ENCODE assay signal across 1 cellular context in the genomic region with DNA sequence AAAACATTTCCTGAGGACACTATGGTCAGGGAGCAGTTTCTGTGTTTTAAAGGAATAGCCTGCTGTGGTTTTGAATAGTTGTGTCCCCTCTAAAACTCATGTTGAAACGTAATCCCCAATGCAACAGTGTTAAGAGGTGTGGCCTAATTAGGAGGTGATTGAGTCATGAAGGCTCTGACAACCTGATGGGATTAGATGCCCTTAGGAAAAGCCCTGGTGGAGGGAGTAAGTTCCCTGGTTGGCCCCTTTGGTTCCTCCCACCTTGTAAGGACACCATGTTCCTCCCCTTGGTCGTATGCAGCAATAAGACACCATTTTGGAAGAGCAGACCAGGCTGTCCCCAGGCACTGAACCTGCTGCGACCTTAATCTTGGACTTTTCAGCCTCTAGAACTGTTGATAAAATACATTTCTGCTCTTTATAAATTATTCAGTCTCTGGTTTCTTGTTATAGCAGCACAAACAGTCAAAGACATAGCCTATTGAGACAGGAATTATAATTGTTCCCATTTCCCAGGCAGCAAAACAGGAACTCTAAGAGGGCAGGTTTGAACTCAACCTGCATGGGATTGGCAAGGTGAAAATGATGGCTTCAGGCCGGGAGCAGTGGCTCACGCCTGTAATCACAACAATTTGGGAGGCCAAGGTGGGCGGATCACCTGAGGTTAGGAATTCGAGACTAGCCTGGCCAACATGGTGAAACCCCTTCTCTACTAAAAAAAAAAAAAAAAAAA.
TF ChIP-seq lines count a peak whose summit lies in the region.

No MANE protein-coding gene starts in this region.

TF ChIP-seq in A549, 52 proteins besides CTCF, POLR2A, EP300 and RAD21:
- TF ChIP-seq, protein P1, sequence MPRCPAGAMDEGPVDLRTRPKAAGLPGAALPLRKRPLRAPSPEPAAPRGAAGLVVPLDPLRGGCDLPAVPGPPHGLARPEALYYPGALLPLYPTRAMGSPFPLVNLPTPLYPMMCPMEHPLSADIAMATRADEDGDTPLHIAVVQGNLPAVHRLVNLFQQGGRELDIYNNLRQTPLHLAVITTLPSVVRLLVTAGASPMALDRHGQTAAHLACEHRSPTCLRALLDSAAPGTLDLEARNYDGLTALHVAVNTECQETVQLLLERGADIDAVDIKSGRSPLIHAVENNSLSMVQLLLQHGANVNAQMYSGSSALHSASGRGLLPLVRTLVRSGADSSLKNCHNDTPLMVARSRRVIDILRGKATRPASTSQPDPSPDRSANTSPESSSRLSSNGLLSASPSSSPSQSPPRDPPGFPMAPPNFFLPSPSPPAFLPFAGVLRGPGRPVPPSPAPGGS (IDR thresholded peaks at IDR 0.05) = no peak
- TF ChIP-seq HEYL (CRISPR knock-in tag; IDR thresholded peaks at IDR 0.05) (0 out of 2 replicates have a peak, but pooled peaks have one; percentile 65), HOXA7 (CRISPR knock-in tag; IDR thresholded peaks at IDR 0.05) (0 out of 2 replicates have a peak, but pooled peaks have one; percentile 51), CBX8 (IDR thresholded peaks at IDR 0.05) (no peak), POLR2AphosphoS2 (conservative IDR thresholded peaks at IDR 0.05; ENCODE audit: low read length) (no peak), MAZ (IDR thresholded peaks at IDR 0.05; ENCODE audit: borderline replicate concordance, low read depth, low read length) (no peak), KDM5A (IDR thresholded peaks at IDR 0.05) (no peak), HOXB13 (CRISPR knock-in tag; IDR thresholded peaks at IDR 0.05; ENCODE audit: low read depth) (peak; percentile 85), TFCP2L1 (CRISPR knock-in tag; IDR thresholded peaks at IDR 0.05) (no peak), CEBPB (IDR thresholded peaks at IDR 0.05) (0 out of 4 replicates have a peak, but pooled peaks of 1 of the 2 experiments have one; percentile 19), NFE2L2 (conservative IDR thresholded peaks at IDR 0.05; ENCODE audit: low read length) (no peak), GATA3 (IDR thresholded peaks at IDR 0.05; ENCODE audit: borderline replicate concordance) (no peak), FOXS1 (CRISPR knock-in tag; IDR thresholded peaks at IDR 0.05) (no peak), MAFK (IDR thresholded peaks at IDR 0.05; ENCODE audit: partially characterized antibody) (no peak), JUN (IDR thresholded peaks at IDR 0.05) (no peak), RNF2 (IDR thresholded peaks at IDR 0.05; ENCODE audit: borderline replicate concordance, low read depth) (no peak), FOSB (CRISPR knock-in tag; IDR thresholded peaks at IDR 0.05) (no peak), ZFP36 (IDR thresholded peaks at IDR 0.05; ENCODE audit: borderline replicate concordance, partially characterized antibody) (no peak), FOSL2 (IDR thresholded peaks at IDR 0.05) (no peak), FOSL2 (CRISPR knock-in tag; IDR thresholded peaks at IDR 0.05) (peak; percentile 30; the same call in 1 of the 2 replicates), ESRRA (IDR thresholded peaks at IDR 0.05; ENCODE audit: borderline replicate concordance, low read length) (no peak), CHD2 (IDR thresholded peaks at IDR 0.05; ENCODE audit: low read length, partially characterized antibody) (no peak), ZSCAN20 (CRISPR knock-in tag; IDR thresholded peaks at IDR 0.05) (no peak), ZC3H11A (IDR thresholded peaks at IDR 0.05) (no peak), RFX5 (IDR thresholded peaks at IDR 0.05) (no peak), NR3C1 (IDR thresholded peaks at IDR 0.05) (no peak), EHMT2 (IDR thresholded peaks at IDR 0.05; ENCODE audit: low read depth) (no peak), NPAS2 (CRISPR knock-in tag; IDR thresholded peaks at IDR 0.05; ENCODE audit: borderline replicate concordance) (no peak), RCOR1 (IDR thresholded peaks at IDR 0.05; ENCODE audit: low read depth, low read length) (no peak), BHLHE40 (IDR thresholded peaks at IDR 0.05; ENCODE audit: low read depth, low read length) (no peak)
- TF ChIP-seq, protein P2, sequence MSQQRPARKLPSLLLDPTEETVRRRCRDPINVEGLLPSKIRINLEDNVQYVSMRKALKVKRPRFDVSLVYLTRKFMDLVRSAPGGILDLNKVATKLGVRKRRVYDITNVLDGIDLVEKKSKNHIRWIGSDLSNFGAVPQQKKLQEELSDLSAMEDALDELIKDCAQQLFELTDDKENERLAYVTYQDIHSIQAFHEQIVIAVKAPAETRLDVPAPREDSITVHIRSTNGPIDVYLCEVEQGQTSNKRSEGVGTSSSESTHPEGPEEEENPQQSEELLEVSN (IDR thresholded peaks at IDR 0.05; ENCODE audit: borderline replicate concordance, low read depth) = no peak
- TF ChIP-seq, protein P3, sequence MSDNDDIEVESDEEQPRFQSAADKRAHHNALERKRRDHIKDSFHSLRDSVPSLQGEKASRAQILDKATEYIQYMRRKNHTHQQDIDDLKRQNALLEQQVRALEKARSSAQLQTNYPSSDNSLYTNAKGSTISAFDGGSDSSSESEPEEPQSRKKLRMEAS (IDR thresholded peaks at IDR 0.05) = no peak
- TF ChIP-seq, protein P4, sequence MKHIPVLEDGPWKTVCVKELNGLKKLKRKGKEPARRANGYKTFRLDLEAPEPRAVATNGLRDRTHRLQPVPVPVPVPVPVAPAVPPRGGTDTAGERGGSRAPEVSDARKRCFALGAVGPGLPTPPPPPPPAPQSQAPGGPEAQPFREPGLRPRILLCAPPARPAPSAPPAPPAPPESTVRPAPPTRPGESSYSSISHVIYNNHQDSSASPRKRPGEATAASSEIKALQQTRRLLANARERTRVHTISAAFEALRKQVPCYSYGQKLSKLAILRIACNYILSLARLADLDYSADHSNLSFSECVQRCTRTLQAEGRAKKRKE (CRISPR knock-in tag; IDR thresholded peaks at IDR 0.05; ENCODE audit: low read depth) = 0 out of 2 replicates have a peak, but pooled peaks have one; percentile 35
- TF ChIP-seq, protein P5, sequence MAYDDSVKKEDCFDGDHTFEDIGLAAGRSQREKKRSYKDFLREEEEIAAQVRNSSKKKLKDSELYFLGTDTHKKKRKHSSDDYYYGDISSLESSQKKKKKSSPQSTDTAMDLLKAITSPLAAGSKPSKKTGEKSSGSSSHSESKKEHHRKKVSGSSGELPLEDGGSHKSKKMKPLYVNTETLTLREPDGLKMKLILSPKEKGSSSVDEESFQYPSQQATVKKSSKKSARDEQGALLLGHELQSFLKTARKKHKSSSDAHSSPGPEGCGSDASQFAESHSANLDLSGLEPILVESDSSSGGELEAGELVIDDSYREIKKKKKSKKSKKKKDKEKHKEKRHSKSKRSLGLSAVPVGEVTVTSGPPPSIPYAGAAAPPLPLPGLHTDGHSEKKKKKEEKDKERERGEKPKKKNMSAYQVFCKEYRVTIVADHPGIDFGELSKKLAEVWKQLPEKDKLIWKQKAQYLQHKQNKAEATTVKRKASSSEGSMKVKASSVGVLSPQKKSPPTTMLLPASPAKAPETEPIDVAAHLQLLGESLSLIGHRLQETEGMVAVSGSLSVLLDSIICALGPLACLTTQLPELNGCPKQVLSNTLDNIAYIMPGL (CRISPR knock-in tag; IDR thresholded peaks at IDR 0.05; ENCODE audit: borderline replicate concordance) = 0 out of 2 replicates have a peak, but pooled peaks have one; percentile 40
- TF ChIP-seq, protein P6, sequence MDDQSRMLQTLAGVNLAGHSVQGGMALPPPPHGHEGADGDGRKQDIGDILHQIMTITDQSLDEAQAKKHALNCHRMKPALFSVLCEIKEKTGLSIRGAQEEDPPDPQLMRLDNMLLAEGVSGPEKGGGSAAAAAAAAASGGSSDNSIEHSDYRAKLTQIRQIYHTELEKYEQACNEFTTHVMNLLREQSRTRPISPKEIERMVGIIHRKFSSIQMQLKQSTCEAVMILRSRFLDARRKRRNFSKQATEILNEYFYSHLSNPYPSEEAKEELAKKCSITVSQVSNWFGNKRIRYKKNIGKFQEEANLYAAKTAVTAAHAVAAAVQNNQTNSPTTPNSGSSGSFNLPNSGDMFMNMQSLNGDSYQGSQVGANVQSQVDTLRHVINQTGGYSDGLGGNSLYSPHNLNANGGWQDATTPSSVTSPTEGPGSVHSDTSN (IDR thresholded peaks at IDR 0.05) = no peak
- TF ChIP-seq, protein P7, sequence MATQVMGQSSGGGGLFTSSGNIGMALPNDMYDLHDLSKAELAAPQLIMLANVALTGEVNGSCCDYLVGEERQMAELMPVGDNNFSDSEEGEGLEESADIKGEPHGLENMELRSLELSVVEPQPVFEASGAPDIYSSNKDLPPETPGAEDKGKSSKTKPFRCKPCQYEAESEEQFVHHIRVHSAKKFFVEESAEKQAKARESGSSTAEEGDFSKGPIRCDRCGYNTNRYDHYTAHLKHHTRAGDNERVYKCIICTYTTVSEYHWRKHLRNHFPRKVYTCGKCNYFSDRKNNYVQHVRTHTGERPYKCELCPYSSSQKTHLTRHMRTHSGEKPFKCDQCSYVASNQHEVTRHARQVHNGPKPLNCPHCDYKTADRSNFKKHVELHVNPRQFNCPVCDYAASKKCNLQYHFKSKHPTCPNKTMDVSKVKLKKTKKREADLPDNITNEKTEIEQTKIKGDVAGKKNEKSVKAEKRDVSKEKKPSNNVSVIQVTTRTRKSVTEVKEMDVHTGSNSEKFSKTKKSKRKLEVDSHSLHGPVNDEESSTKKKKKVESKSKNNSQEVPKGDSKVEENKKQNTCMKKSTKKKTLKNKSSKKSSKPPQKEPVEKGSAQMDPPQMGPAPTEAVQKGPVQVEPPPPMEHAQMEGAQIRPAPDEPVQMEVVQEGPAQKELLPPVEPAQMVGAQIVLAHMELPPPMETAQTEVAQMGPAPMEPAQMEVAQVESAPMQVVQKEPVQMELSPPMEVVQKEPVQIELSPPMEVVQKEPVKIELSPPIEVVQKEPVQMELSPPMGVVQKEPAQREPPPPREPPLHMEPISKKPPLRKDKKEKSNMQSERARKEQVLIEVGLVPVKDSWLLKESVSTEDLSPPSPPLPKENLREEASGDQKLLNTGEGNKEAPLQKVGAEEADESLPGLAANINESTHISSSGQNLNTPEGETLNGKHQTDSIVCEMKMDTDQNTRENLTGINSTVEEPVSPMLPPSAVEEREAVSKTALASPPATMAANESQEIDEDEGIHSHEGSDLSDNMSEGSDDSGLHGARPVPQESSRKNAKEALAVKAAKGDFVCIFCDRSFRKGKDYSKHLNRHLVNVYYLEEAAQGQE (IDR thresholded peaks at IDR 0.05) = no peak
- TF ChIP-seq, protein P8, sequence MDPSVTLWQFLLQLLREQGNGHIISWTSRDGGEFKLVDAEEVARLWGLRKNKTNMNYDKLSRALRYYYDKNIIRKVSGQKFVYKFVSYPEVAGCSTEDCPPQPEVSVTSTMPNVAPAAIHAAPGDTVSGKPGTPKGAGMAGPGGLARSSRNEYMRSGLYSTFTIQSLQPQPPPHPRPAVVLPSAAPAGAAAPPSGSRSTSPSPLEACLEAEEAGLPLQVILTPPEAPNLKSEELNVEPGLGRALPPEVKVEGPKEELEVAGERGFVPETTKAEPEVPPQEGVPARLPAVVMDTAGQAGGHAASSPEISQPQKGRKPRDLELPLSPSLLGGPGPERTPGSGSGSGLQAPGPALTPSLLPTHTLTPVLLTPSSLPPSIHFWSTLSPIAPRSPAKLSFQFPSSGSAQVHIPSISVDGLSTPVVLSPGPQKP (IDR thresholded peaks at IDR 0.05; ENCODE audit: low read depth, low read length) = no peak
- TF ChIP-seq, protein P9, sequence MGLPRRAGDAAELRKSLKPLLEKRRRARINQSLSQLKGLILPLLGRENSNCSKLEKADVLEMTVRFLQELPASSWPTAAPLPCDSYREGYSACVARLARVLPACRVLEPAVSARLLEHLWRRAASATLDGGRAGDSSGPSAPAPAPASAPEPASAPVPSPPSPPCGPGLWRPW (IDR thresholded peaks at IDR 0.05) = no peak
